In genomic region chr3:17742837-17743659, GRCh38 we compare ENCODE assay signal across 1 cellular context.
TF ChIP-seq lines count a peak whose summit lies in the region.

No MANE protein-coding gene starts in this region.

TF ChIP-seq in K562, 482 proteins besides CTCF, POLR2A, EP300 and RAD21 (continued from another document and continues in another):
- TF ChIP-seq CBX3 (IDR thresholded peaks at IDR 0.05; ENCODE audit: borderline replicate concordance in 1 of 2, low read length in 2 of 2) (0 out of 3 replicates have a peak, but pooled peaks of 1 of the 2 experiments have one; percentile 5), TOE1 (IDR thresholded peaks at IDR 0.05; ENCODE audit: borderline replicate concordance) (0 out of 2 replicates have a peak, but pooled peaks have one; percentile 5), TOE1 (CRISPR knock-in tag; IDR thresholded peaks at IDR 0.05; ENCODE audit: borderline replicate concordance, low read depth) (no peak), CTBP1 (IDR thresholded peaks at IDR 0.05; ENCODE audit: borderline replicate concordance) (no peak; the same call in 1 of the 2 replicates), TRIM28 (IDR thresholded peaks at IDR 0.05) (no peak), ATF7 (IDR thresholded peaks at IDR 0.05) (peak; percentile 54), JUND (IDR thresholded peaks at IDR 0.05; ENCODE audit: borderline replicate concordance, low read depth, low read length) (no peak; the same call in 1 of the 2 replicates), JUND (tag; IDR thresholded peaks at IDR 0.05; ENCODE audit: borderline replicate concordance, low read depth, low read length) (0 out of 3 replicates have a peak, but pooled peaks have one; percentile 2), FUS (optimal IDR thresholded peaks at IDR 0.05; ENCODE audit: low read depth, low read length) (no peak), NFYB (IDR thresholded peaks at IDR 0.05; ENCODE audit: extremely low read depth, insufficient read length) (no peak), MBD2 (IDR thresholded peaks at IDR 0.05; ENCODE audit: borderline replicate concordance, low read depth) (no peak), PYGO2 (tag; IDR thresholded peaks at IDR 0.05) (0 out of 2 replicates have a peak, but pooled peaks have one; percentile 12), KLF10 (CRISPR knock-in tag; IDR thresholded peaks at IDR 0.05) (no peak), HDAC6 (IDR thresholded peaks at IDR 0.05; ENCODE audit: low read depth, low read length) (peak; percentile 11; the same call in 1 of the 2 replicates), HDAC1 (IDR thresholded peaks at IDR 0.05) (peak in 1 of 2 experiments; percentile 56; a peak in 2 of 4 replicates), LARP7 (IDR thresholded peaks at IDR 0.05) (no peak), DPF2 (IDR thresholded peaks at IDR 0.05) (peak; percentile 65; the same call in 1 of the 2 replicates), HES1 (IDR thresholded peaks at IDR 0.05; ENCODE audit: low read depth) (peak; percentile 13; the same call in 1 of the 2 replicates), FOSL1 (tag; conservative IDR thresholded peaks at IDR 0.05) (peak; percentile 4; the same call in 1 of the 2 replicates), ZNF311 (CRISPR knock-in tag; IDR thresholded peaks at IDR 0.05) (no peak), MAZ (CRISPR knock-in tag; conservative IDR thresholded peaks at IDR 0.05 in 1 of 2, IDR thresholded peaks at IDR 0.05 in 1 of 2) (peak; percentile 61 to 86; a peak in 2 of 4 replicates), ARID3A (IDR thresholded peaks at IDR 0.05; ENCODE audit: borderline replicate concordance, low read depth, low read length) (no peak), CREB1 (IDR thresholded peaks at IDR 0.05) (no peak), CREB1 (CRISPR knock-in tag; IDR thresholded peaks at IDR 0.05) (no peak), SOX6 (IDR thresholded peaks at IDR 0.05) (peak; percentile 54; the same call in 1 of the 2 replicates), TBP (optimal IDR thresholded peaks at IDR 0.05; ENCODE audit: low read depth, low read length) (peak; percentile 66), CHD2 (IDR thresholded peaks at IDR 0.05; ENCODE audit: low read depth, low read length) (peak; percentile 96; the same call in 1 of the 2 replicates), STAT5A (IDR thresholded peaks at IDR 0.05; ENCODE audit: borderline replicate concordance, low read length) (0 out of 2 replicates have a peak, but pooled peaks have one; percentile 14), KHSRP (IDR thresholded peaks at IDR 0.05) (no peak), SMARCA4 (IDR thresholded peaks at IDR 0.05) (0 out of 2 replicates have a peak, but pooled peaks have one; percentile 58), NR3C1 (CRISPR knock-in tag; IDR thresholded peaks at IDR 0.05) (no peak), ZNF12 (CRISPR knock-in tag; IDR thresholded peaks at IDR 0.05) (0 out of 2 replicates have a peak, but pooled peaks have one; percentile 11), BHLHE40 (IDR thresholded peaks at IDR 0.05; ENCODE audit: low read length) (peak; percentile 37; the same call in 1 of the 2 replicates), SMARCE1 (IDR thresholded peaks at IDR 0.05) (peak; percentile 65; the same call in 1 of the 2 replicates), TEAD1 (CRISPR knock-in tag; IDR thresholded peaks at IDR 0.05) (peak in 1 of 2 experiments; percentile 38; a peak in 1 of 4 replicates), NR2C1 (IDR thresholded peaks at IDR 0.05) (no peak), NR2C1 (tag; IDR thresholded peaks at IDR 0.05) (0 out of 2 replicates have a peak, but pooled peaks have one; percentile 4), ZNF695 (CRISPR knock-in tag; IDR thresholded peaks at IDR 0.05) (no peak), SMAD4 (CRISPR knock-in tag; conservative IDR thresholded peaks at IDR 0.05) (no peak), ZNF174 (CRISPR knock-in tag; IDR thresholded peaks at IDR 0.05) (0 out of 2 replicates have a peak, but pooled peaks have one; percentile 13), COPS2 (conservative IDR thresholded peaks at IDR 0.05) (no peak), SAP30 (IDR thresholded peaks at IDR 0.05; ENCODE audit: borderline replicate concordance, insufficient read depth, low read depth, low read length, poor library complexity, severe bottlenecking) (peak; percentile 59), ZNF436 (CRISPR knock-in tag; IDR thresholded peaks at IDR 0.05) (no peak), NFIX (CRISPR knock-in tag; IDR thresholded peaks at IDR 0.05; ENCODE audit: low read depth) (no peak), POLR2AphosphoS5 (IDR thresholded peaks at IDR 0.05; ENCODE audit: control insufficient read depth, insufficient read depth, low read depth, low read length) (0 out of 2 replicates have a peak, but pooled peaks have one; percentile 60), ZKSCAN1 (IDR thresholded peaks at IDR 0.05; ENCODE audit: low read depth, low read length) (no peak), MTA1 (IDR thresholded peaks at IDR 0.05; ENCODE audit: borderline replicate concordance) (0 out of 2 replicates have a peak, but pooled peaks have one; percentile 16), NFIC (IDR thresholded peaks at IDR 0.05) (no peak), RNF219 (CRISPR knock-in tag; IDR thresholded peaks at IDR 0.05) (no peak), XRCC4 (IDR thresholded peaks at IDR 0.05; ENCODE audit: extremely low read depth, insufficient read depth, insufficient read length) (no peak)
- TF ChIP-seq, protein P1, sequence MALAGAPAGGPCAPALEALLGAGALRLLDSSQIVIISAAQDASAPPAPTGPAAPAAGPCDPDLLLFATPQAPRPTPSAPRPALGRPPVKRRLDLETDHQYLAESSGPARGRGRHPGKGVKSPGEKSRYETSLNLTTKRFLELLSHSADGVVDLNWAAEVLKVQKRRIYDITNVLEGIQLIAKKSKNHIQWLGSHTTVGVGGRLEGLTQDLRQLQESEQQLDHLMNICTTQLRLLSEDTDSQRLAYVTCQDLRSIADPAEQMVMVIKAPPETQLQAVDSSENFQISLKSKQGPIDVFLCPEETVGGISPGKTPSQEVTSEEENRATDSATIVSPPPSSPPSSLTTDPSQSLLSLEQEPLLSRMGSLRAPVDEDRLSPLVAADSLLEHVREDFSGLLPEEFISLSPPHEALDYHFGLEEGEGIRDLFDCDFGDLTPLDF (CRISPR knock-in tag; IDR thresholded peaks at IDR 0.05), result peak; percentile 16; the same call in 1 of the 2 replicates
- TF ChIP-seq, protein P2, sequence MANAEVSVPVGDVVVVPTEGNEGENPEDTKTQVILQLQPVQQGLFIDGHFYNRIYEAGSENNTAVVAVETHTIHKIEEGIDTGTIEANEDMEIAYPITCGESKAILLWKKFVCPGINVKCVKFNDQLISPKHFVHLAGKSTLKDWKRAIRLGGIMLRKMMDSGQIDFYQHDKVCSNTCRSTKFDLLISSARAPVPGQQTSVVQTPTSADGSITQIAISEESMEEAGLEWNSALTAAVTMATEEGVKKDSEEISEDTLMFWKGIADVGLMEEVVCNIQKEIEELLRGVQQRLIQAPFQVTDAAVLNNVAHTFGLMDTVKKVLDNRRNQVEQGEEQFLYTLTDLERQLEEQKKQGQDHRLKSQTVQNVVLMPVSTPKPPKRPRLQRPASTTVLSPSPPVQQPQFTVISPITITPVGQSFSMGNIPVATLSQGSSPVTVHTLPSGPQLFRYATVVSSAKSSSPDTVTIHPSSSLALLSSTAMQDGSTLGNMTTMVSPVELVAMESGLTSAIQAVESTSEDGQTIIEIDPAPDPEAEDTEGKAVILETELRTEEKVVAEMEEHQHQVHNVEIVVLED (CRISPR knock-in tag; IDR thresholded peaks at IDR 0.05), result 0 out of 2 replicates have a peak, but pooled peaks have one; percentile 24
- TF ChIP-seq, protein P3, sequence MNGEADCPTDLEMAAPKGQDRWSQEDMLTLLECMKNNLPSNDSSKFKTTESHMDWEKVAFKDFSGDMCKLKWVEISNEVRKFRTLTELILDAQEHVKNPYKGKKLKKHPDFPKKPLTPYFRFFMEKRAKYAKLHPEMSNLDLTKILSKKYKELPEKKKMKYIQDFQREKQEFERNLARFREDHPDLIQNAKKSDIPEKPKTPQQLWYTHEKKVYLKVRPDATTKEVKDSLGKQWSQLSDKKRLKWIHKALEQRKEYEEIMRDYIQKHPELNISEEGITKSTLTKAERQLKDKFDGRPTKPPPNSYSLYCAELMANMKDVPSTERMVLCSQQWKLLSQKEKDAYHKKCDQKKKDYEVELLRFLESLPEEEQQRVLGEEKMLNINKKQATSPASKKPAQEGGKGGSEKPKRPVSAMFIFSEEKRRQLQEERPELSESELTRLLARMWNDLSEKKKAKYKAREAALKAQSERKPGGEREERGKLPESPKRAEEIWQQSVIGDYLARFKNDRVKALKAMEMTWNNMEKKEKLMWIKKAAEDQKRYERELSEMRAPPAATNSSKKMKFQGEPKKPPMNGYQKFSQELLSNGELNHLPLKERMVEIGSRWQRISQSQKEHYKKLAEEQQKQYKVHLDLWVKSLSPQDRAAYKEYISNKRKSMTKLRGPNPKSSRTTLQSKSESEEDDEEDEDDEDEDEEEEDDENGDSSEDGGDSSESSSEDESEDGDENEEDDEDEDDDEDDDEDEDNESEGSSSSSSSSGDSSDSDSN (IDR thresholded peaks at IDR 0.05; ENCODE audit: borderline replicate concordance in 1 of 2, low read depth in 2 of 2, low read length in 2 of 2), result peak in 1 of 2 experiments; percentile 90; a peak in 1 of 4 replicates
- TF ChIP-seq, protein P4, sequence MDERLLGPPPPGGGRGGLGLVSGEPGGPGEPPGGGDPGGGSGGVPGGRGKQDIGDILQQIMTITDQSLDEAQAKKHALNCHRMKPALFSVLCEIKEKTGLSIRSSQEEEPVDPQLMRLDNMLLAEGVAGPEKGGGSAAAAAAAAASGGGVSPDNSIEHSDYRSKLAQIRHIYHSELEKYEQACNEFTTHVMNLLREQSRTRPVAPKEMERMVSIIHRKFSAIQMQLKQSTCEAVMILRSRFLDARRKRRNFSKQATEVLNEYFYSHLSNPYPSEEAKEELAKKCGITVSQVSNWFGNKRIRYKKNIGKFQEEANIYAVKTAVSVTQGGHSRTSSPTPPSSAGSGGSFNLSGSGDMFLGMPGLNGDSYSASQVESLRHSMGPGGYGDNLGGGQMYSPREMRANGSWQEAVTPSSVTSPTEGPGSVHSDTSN (CRISPR knock-in tag; IDR thresholded peaks at IDR 0.05; ENCODE audit: low read depth), result no peak
- TF ChIP-seq, protein P4 (tag; conservative IDR thresholded peaks at IDR 0.05; ENCODE audit: low read depth), result peak; percentile 55
- TF ChIP-seq, protein P5, sequence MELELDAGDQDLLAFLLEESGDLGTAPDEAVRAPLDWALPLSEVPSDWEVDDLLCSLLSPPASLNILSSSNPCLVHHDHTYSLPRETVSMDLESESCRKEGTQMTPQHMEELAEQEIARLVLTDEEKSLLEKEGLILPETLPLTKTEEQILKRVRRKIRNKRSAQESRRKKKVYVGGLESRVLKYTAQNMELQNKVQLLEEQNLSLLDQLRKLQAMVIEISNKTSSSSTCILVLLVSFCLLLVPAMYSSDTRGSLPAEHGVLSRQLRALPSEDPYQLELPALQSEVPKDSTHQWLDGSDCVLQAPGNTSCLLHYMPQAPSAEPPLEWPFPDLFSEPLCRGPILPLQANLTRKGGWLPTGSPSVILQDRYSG (tag; conservative IDR thresholded peaks at IDR 0.05; ENCODE audit: low read depth), result 0 out of 2 replicates have a peak, but pooled peaks have one; percentile 39
